ENCODE assay signal across 19 cellular contexts in genomic region chr2:108270768-108271506, GRCh38. TPM values are rescaled to one million over a fixed set of nuclear protein-coding genes. Genes with fewer than 3 reads are reported as not detected.
A peak's percentile ranks its signal among the peaks of the same experiment; 100 is the strongest.
DNase-seq lines count a peak whose midpoint lies in the region; ATAC-seq, FAIRE-seq and TF ChIP-seq lines count a peak whose summit lies in the region.
"Had no signal": no experiment of that assay in that cellular context is flagged by ENCODE, and none has a peak within 500 bp of the region (broad histone marks: within the 10 kb centered on the region; RNA-seq: fewer than 3 reads in every experiment).

No MANE protein-coding gene starts in this region.

- TF ChIP-seq POLR2A in right lobe of liver (IDR thresholded peaks at IDR 0.05): no peak

- H3K36me3 ChIP-seq in right lobe of liver (no peaks in the 10 kb centered on the region), small intestine (ENCODE audit: control insufficient read depth in 2 of 2, insufficient read depth in 2 of 2, low read length in 2 of 2) (no peaks in the 10 kb centered on the region)

- WGBS in right lobe of liver (ENCODE audit: insufficient coverage, low coverage, low lambda C conversion rate, missing lambda C conversion rate): 45% methylated on average over 3 of the region's 5 CpGs
- WGBS in small intestine, 3 donors: 20 to 63% (median 30%) methylated on average over 5 of the region's 5 CpGs

- peak overlapping the region in 1 of 3 donors; percentile 54 for H3K27ac ChIP-seq in right lobe of liver
- H3K27ac ChIP-seq in small intestine (ENCODE audit: low read depth in 1 of 2, low read length in 1 of 2): peak overlapping the region; percentile 91 to 97

- H3K4me1 Mint-ChIP-seq in chondrocyte (ENCODE audit: low read depth): peaks cover 33% of the 10 kb centered on the region
- no peaks in the 10 kb centered on the region for H3K4me1 Mint-ChIP-seq in activated naive CD4-positive, alpha-beta T cell treated with anti-CD3 and anti-CD28 coated beads, Interleukin-2, amount 10 ng/mL, durations not matched to agents 7 days and 5 days

- H3K4me3 Mint-ChIP-seq in chondrocyte (ENCODE audit: unreplicated experiment): no peak overlapping the region
- no peak overlapping the region for H3K4me3 Mint-ChIP-seq in activated naive CD4-positive, alpha-beta T cell treated with anti-CD3 and anti-CD28 coated beads, Interleukin-2, amount 10 ng/mL, durations not matched to agents 7 days and 5 days
- H3K4me3 Mint-ChIP-seq: activated CD4-positive, alpha-beta T cell treated with anti-CD3 and anti-CD28 coated beads, Interleukin-2, amount 10 ng/mL, durations not matched to agents 24 days and 14 days had no signal

- TF ChIP-seq CTCF in chondrocyte (IDR thresholded peaks at IDR 0.05) (no peak), right lobe of liver (IDR thresholded peaks at IDR 0.05) (no peak)

- H3K36me3 Mint-ChIP-seq in chondrocyte (ENCODE audit: low read depth): no peaks in the 10 kb centered on the region
- H3K36me3 Mint-ChIP-seq in activated naive CD4-positive, alpha-beta T cell treated with anti-CD3 and anti-CD28 coated beads, Interleukin-2, amount 10 ng/mL, durations not matched to agents 7 days and 5 days: no peaks in the 10 kb centered on the region

- intact Hi-C loops in right lobe of liver (cut with DNase I): no loop called here

- no peak overlapping the region for H3K4me3 ChIP-seq in right lobe of liver
- no peak overlapping the region for H3K4me3 ChIP-seq in small intestine (ENCODE audit: low read depth in 1 of 2, low read length in 2 of 2)

- H3K27ac Mint-ChIP-seq in chondrocyte (ENCODE audit: unreplicated experiment): peak overlapping the region; percentile 60
- no peak overlapping the region for H3K27ac Mint-ChIP-seq in activated naive CD4-positive, alpha-beta T cell treated with anti-CD3 and anti-CD28 coated beads, Interleukin-2, amount 10 ng/mL, durations not matched to agents 7 days and 5 days
- H3K27ac Mint-ChIP-seq: activated CD4-positive, alpha-beta T cell treated with anti-CD3 and anti-CD28 coated beads, Interleukin-2, amount 10 ng/mL, durations not matched to agents 24 days and 14 days had no signal

- H3K4me1 ChIP-seq in right lobe of liver (peaks cover 0 to 9% (median 0%) of the 10 kb centered on the region in 4 donors), small intestine (ENCODE audit: control insufficient read depth in 2 of 2, insufficient read depth in 1 of 2, low read depth in 1 of 2, low read length in 1 of 2) (peaks cover 3 to 26% of the 10 kb centered on the region in 2 donors)

- ATAC-seq in right lobe of liver: peak in 3 of 4 donors; percentile 85 to 95 (median 89)

- H3K9me3 ChIP-seq in right lobe of liver: no peaks in the 10 kb centered on the region
- no peaks in the 10 kb centered on the region for H3K9me3 ChIP-seq in small intestine (ENCODE audit: control insufficient read depth, low read depth)

- no peak for FAIRE-seq in small intestine (lab: Jason Lieb, UNC)

- no peaks in the 10 kb centered on the region for H3K9me3 Mint-ChIP-seq in chondrocyte (ENCODE audit: low read depth)
- H3K9me3 Mint-ChIP-seq in activated naive CD4-positive, alpha-beta T cell treated with anti-CD3 and anti-CD28 coated beads, Interleukin-2, amount 10 ng/mL, durations not matched to agents 7 days and 5 days: no peaks in the 10 kb centered on the region
- H3K9me3 Mint-ChIP-seq: activated CD4-positive, alpha-beta T cell treated with anti-CD3 and anti-CD28 coated beads, Interleukin-2, amount 10 ng/mL, durations not matched to agents 24 days and 14 days had no signal

- H3K27me3 Mint-ChIP-seq in chondrocyte (ENCODE audit: low read depth): no peaks in the 10 kb centered on the region
- peaks cover 4% of the 10 kb centered on the region for H3K27me3 Mint-ChIP-seq in activated naive CD4-positive, alpha-beta T cell treated with anti-CD3 and anti-CD28 coated beads, Interleukin-2, amount 10 ng/mL, durations not matched to agents 7 days and 5 days

- no peaks in the 10 kb centered on the region for H3K27me3 ChIP-seq in right lobe of liver
- H3K27me3 ChIP-seq in small intestine (ENCODE audit: control insufficient read depth in 2 of 2, insufficient read depth in 2 of 2, low read length in 2 of 2): no peaks in the 10 kb centered on the region

- peak; percentile 32 for DNase-seq in HuH-7 (ENCODE audit: low spot score)
- DNase-seq in chondrocyte (ENCODE audit: low spot score): no peak
- DNase-seq in right lobe of liver: peak; percentile 38 to 77 (median 74)
- DNase-seq in small intestine: peak; percentile 98
- DNase-seq in NCI-H2029 treated with DMSO at 0.1 percent for 48 hours (lab: John Stamatoyannopoulos, UW): no peak
- DNase-seq in NCI-H1436 (lab: John Stamatoyannopoulos, UW): no peak
- no peak for DNase-seq in LoVo (ENCODE audit: low spot score)
- no peak for DNase-seq in activated naive CD4-positive, alpha-beta T cell treated with anti-CD3 and anti-CD28 coated beads, Interleukin-2, amount 10 ng/mL, durations not matched to agents 7 days and 5 days
- DNase-seq: activated CD8-positive, alpha-beta memory T cell treated with anti-CD3 and anti-CD28 coated beads, Interleukin-2, amount 50 U/mL, for 4 hours; activated gamma-delta T cell; anterior cingulate cortex; COR-L47; NCI-H2029; NCI-H526; right cardiac atrium; stimulated activated CD4-positive, alpha-beta T cell treated with anti-CD3 and anti-CD28 coated beads, Interleukin-1b, Interleukin-23, amount 100 ng/mL, for 48 hours had no signal

- CTCF ChIA-PET in activated naive CD4-positive, alpha-beta T cell treated with anti-CD3 and anti-CD28 coated beads, Interleukin-2, amount 10 ng/mL, durations not matched to agents 7 days and 5 days (lab: Charles Lee): no interaction called here

RNA-seq across cellular contexts. Expression of gene SULT1C2, which starts 17.8 kb away (rescaled TPM):
- total RNA-seq in chondrocyte (0.27 to 0.29 TPM (median 0.28 TPM) in 3 replicates), right lobe of liver (10 to 100 TPM in 1 of 6 experiments, 1 to 10 TPM in 3, under 1 TPM in 1, not detected in 1; 0.87 to 31.2 (median 2.0) TPM)
- 1 to 10 TPM in 2 of 3 donors, not detected in 1; 2.7 to 4.9 TPM for polyA plus RNA-seq in small intestine
- total RNA-seq: activated CD4-positive, alpha-beta T cell treated with anti-CD3 and anti-CD28 coated beads, Interleukin-2, amount 10 ng/mL, durations not matched to agents 24 days and 14 days had no signal

RNA-seq across cellular contexts. Expression of gene SULT1C3, which starts 31.2 kb away (rescaled TPM):
- total RNA-seq in chondrocyte (not detected in 3 replicates), right lobe of liver (not detected)
- polyA plus RNA-seq in small intestine: 1 to 10 TPM in 1 of 3 donors, not detected in 2; 5.1 TPM
- total RNA-seq: activated CD4-positive, alpha-beta T cell treated with anti-CD3 and anti-CD28 coated beads, Interleukin-2, amount 10 ng/mL, durations not matched to agents 24 days and 14 days; G401; lower leg skin; right cardiac atrium had no signal
- polyA plus RNA-seq: right cardiac atrium had no signal

Comparison
In these comparisons a context has a peak if more than half of its experiments do, and no peak if none do; other contexts are left out.
1. DNase-seq: peak in HuH-7 (single experiment), right lobe of liver (3 of 3) and small intestine (single experiment); none in chondrocyte (single experiment), NCI-H2029 treated with DMSO at 0.1 percent for 48 hours (single experiment), NCI-H1436 (single experiment), LoVo (single experiment) and activated naive CD4-positive, alpha-beta T cell treated with anti-CD3 and anti-CD28 coated beads, Interleukin-2, amount 10 ng/mL, durations not matched to agents 7 days and 5 days (single experiment).